In the genomic region with DNA sequence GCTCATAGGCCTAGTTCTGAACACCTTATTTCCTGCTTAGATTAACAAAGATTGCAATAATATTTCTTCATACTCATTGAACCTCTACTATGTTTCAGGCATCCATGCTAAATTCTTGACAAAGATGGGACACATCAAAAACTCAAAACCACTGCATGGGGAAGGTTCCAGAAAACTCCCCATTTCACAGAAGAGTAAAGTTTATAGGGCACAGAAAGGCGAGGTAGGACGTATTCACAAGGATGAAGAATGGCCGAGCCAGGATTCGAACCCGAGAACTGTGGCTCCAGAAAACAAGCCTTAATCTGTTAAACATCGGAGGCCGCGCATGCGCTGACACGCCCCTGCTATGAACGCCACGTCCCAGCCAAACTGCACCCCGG, we compare ENCODE assay signal across 8 cellular contexts. TPM values are rescaled to one million over a fixed set of nuclear protein-coding genes. Genes with fewer than 3 reads are reported as not detected.
DNase-seq lines count a peak whose midpoint lies in the region; ATAC-seq, FAIRE-seq and TF ChIP-seq lines count a peak whose summit lies in the region.

No MANE protein-coding gene starts in this region.

- H4K8ac ChIP-seq in IMR-90 (ENCODE audit: low read depth in 2 of 2, low read length in 2 of 2), result peak overlapping the region; percentile 77 to 98

- no peaks in the 10 kb centered on the region for H3K27me3 ChIP-seq in IMR-90 (ENCODE audit: control insufficient read depth, insufficient read depth, low read length)
- H3K27me3 ChIP-seq in muscle layer of colon (ENCODE audit: control insufficient read depth in 1 of 2, insufficient read depth in 2 of 2, low read length in 2 of 2), result peaks cover 0 to 4% of the 10 kb centered on the region in 2 donors

- in situ Hi-C loops in IMR-90 (cut with MboI; ENCODE audit: low sequenced_read_pairs), result no loop called here

- intact Hi-C loops in IMR-90 (cut with micrococcal nuclease), result no loop called here

- H3K27me3 Mint-ChIP-seq in central memory CD8-positive, alpha-beta T cell, result no peaks in the 10 kb centered on the region

- CTCF ChIA-PET in A549 (lab: Yijun Ruan, JAX) (no interaction called here), IMR-90 (lab: Yijun Ruan, JAX) (no interaction called here)

- H3K4ac ChIP-seq in IMR-90 (ENCODE audit: low read depth, low read length), result peak overlapping the region; percentile 92; the same call in 1 of the 2 replicates

- TF ChIP-seq RAD21 in A549 (conservative IDR thresholded peaks at IDR 0.05 in 1 of 2, IDR thresholded peaks at IDR 0.05 in 1 of 2) (no peak), IMR-90 (IDR thresholded peaks at IDR 0.05; ENCODE audit: low read length) (no peak)

- H2BK5ac ChIP-seq in IMR-90 (ENCODE audit: low read depth, low read length, poor library complexity, severe bottlenecking), result peak overlapping the region; percentile 95

- H3K4me3 Mint-ChIP-seq in central memory CD8-positive, alpha-beta T cell, result peak overlapping the region; percentile 78

- no peak for TF ChIP-seq EP300 in A549 (IDR thresholded peaks at IDR 0.05)

- ATAC-seq in A549 (no peak), IMR-90 (ENCODE audit: low read depth) (no peak), GM21423 (IDR thresholded peaks at IDR 0.05; ENCODE audit: unreplicated experiment) (no peak)
- no peak for ATAC-seq in central memory CD8-positive, alpha-beta T cell (replicated peaks; ENCODE audit: extremely low read depth, poor library complexity, severe bottlenecking)

- peaks cover 13% of the 10 kb centered on the region for H3K36me3 ChIP-seq in IMR-90 (ENCODE audit: control insufficient read depth, insufficient read depth, low read length)
- H3K36me3 ChIP-seq in muscle layer of colon (ENCODE audit: insufficient read depth, low read length), result peaks cover 24% of the 10 kb centered on the region

- H3K9me3 ChIP-seq in A549 (peaks cover 3% of the 10 kb centered on the region; the same call in 1 of the 3 replicates), IMR-90 (ENCODE audit: control insufficient read depth, insufficient read depth, low read length) (no peaks in the 10 kb centered on the region), muscle layer of colon (ENCODE audit: low read length) (no peaks in the 10 kb centered on the region)

- dilution Hi-C loops in IMR-90 (cut with HindIII; ENCODE audit: low sequenced_read_pairs, unreplicated experiment), result no loop called here

- peak overlapping the region; percentile 84; the same call in 1 of the 2 replicates for H3K18ac ChIP-seq in IMR-90 (ENCODE audit: low read depth, low read length)

- peak overlapping the region; percentile 79 for H2AK9ac ChIP-seq in IMR-90 (replicated peaks; ENCODE audit: low read depth, low read length, poor library complexity)

- H3K4me1 Mint-ChIP-seq in central memory CD8-positive, alpha-beta T cell, result peaks cover 16% of the 10 kb centered on the region

- H4K5ac ChIP-seq in IMR-90 (ENCODE audit: low read depth, low read length), result peak overlapping the region; percentile 89

- H3K9me1 ChIP-seq in IMR-90 (ENCODE audit: insufficient read depth, low read length), result 0 out of 2 replicates have a peak, but pooled peaks cover 4% of the 10 kb centered on the region

- POLR2A ChIA-PET in A549 (lab: Yijun Ruan, JAX), result no interaction called here
- POLR2A ChIA-PET in IMR-90 (lab: Charles Lee; ENCODE audit: unreplicated experiment), result no interaction called here

- H3K14ac ChIP-seq in IMR-90 (replicated peaks; ENCODE audit: low read depth, low read length), result peak overlapping the region; percentile 100

- TF ChIP-seq POLR2A in A549 (IDR thresholded peaks at IDR 0.05; ENCODE audit: low read length) (no peak), IMR-90 (IDR thresholded peaks at IDR 0.05; ENCODE audit: low read depth, low read length) (no peak)

- H3K27ac Mint-ChIP-seq in central memory CD8-positive, alpha-beta T cell (ENCODE audit: low read depth), result peak overlapping the region; percentile 95

- peak overlapping the region; percentile 67; the same call in 1 of the 2 replicates for H2AK5ac ChIP-seq in IMR-90 (ENCODE audit: low read depth, low read length)

- peak overlapping the region; percentile 95 for H3K56ac ChIP-seq in IMR-90 (ENCODE audit: extremely low read depth, insufficient read depth, low read length)

- BruUV-seq in IMR-90 (replicated peaks; lab: Mats Ljungman, UMichigan), result TSS peak; percentile 28

- H3K23ac ChIP-seq in IMR-90 (ENCODE audit: low read depth, low read length), result peak overlapping the region; percentile 91; the same call in 1 of the 2 replicates

- H3K9ac ChIP-seq in IMR-90 (ENCODE audit: low read depth, low read length) (peak overlapping the region; percentile 87), muscle layer of colon (ENCODE audit: low read length) (peak overlapping the region; percentile 41)

- H3K4me3 ChIP-seq in A549 (peak overlapping the region; percentile 62), IMR-90 (ENCODE audit: insufficient read depth, low read depth, low read length) (peak overlapping the region; percentile 87), muscle layer of colon (ENCODE audit: low read depth in 1 of 2, low read length in 2 of 2) (peak overlapping the region; percentile 42 to 60)

- H4K91ac ChIP-seq in IMR-90 (ENCODE audit: insufficient read depth, low read depth, low read length), result peak overlapping the region; percentile 92

- H3K79me1 ChIP-seq in IMR-90 (ENCODE audit: low read depth in 1 of 2, low read length in 2 of 2), result peaks cover 11 to 18% of the 10 kb centered on the region in 2 experiments

- peaks cover 28% of the 10 kb centered on the region for H3K36me3 Mint-ChIP-seq in central memory CD8-positive, alpha-beta T cell (ENCODE audit: insufficient read depth)

- 0% methylated on average over 9 of the region's 13 CpGs for WGBS in A549 (ENCODE audit: missing lambda C conversion rate)
- 24% methylated on average over 7 of the region's 13 CpGs; no CpG with 5 or more reads in 1 of the 2 experiments for WGBS in IMR-90 (ENCODE audit: extremely low coverage in 2 of 2, insufficient read length in 1 of 2), 2 experiments

- peak overlapping the region; percentile 60; the same call in 1 of the 3 replicates for H2BK15ac ChIP-seq in IMR-90 (ENCODE audit: low read depth, low read length)

- peak overlapping the region; percentile 81 for H2BK120ac ChIP-seq in IMR-90 (ENCODE audit: low read depth, low read length)

- H4K20me1 ChIP-seq in IMR-90 (ENCODE audit: insufficient read depth, low read length), result no peaks in the 10 kb centered on the region

- peak overlapping the region; percentile 63 to 97 for H3K27ac ChIP-seq in A549
- H3K27ac ChIP-seq in IMR-90 (ENCODE audit: insufficient read depth, low read length), result peak overlapping the region; percentile 77
- peak overlapping the region; percentile 24 for H3K27ac ChIP-seq in muscle layer of colon (ENCODE audit: low read depth, low read length)

- peak overlapping the region; percentile 96 for H2AFZ ChIP-seq in IMR-90 (replicated peaks; ENCODE audit: low read length, poor library complexity)

- H2BK20ac ChIP-seq in IMR-90 (ENCODE audit: low read depth, low read length), result no peak overlapping the region

- DNase-seq in A549 (ENCODE audit: low read depth in 1 of 2, low spot score in 1 of 2), result no peak
- DNase-seq in IMR-90, result no peak
- no peak for DNase-seq in central memory CD8-positive, alpha-beta T cell (ENCODE audit: low spot score in 2 of 2)
- DNase-seq in COR-L47 (lab: John Stamatoyannopoulos, UW), result no peak
- no peak for DNase-seq in retina
- no peak for DNase-seq in superior temporal gyrus (ENCODE audit: extremely low spot score)

- TF ChIP-seq CTCF in A549 (IDR thresholded peaks at IDR 0.05) (no peak), IMR-90 (conservative IDR thresholded peaks at IDR 0.05; ENCODE audit: low read depth, low read length) (no peak)

- peaks cover 9% of the 10 kb centered on the region for H3K4me1 ChIP-seq in A549
- peaks cover 4% of the 10 kb centered on the region; the same call in 1 of the 2 replicates for H3K4me1 ChIP-seq in IMR-90 (ENCODE audit: control insufficient read depth, insufficient read depth, low read length)
- H3K4me1 ChIP-seq in muscle layer of colon (ENCODE audit: insufficient read depth, low read length), result peaks cover 3% of the 10 kb centered on the region

- peak; percentile 94 for FAIRE-seq in A549 (lab: Jason Lieb, UNC)

- H3K4me2 ChIP-seq in A549 (peak overlapping the region; percentile 75), IMR-90 (ENCODE audit: low read depth, low read length) (peak overlapping the region; percentile 74; the same call in 1 of the 2 replicates)

- H3K9me3 Mint-ChIP-seq in central memory CD8-positive, alpha-beta T cell, result no peaks in the 10 kb centered on the region

RNA-seq across cellular contexts. Expression of a gene that starts 0.7 kb away (rescaled TPM):
- 172 and 186 TPM in 2 replicates for polyA plus RNA-seq in A549 (2011; rRNA removed)
- 165 and 177 TPM in 2 replicates for polyA plus RNA-seq in A549 (2012; cell fraction: cytosol; rRNA removed)
- polyA plus RNA-seq in A549 (2012; cell fraction: nucleus; rRNA removed), result 68.3 and 81.4 TPM in 2 replicates
- polyA plus RNA-seq in A549 (2017; fragmentation: RNase III; extraction: RNeasy Plus Mini Kit Qiagen cat#74134 plus additional on column Dnase treatment), result 166 to 181 TPM (median 175 TPM) in 3 replicates
- polyA minus RNA-seq in A549 (2011; rRNA and poly(A)+ RNA removed), result 56.8 and 57.8 TPM in 2 replicates
- total RNA-seq in IMR-90 (2012; rRNA removed), result 128 and 164 TPM in 2 replicates
- polyA plus RNA-seq in IMR-90 (2012; rRNA removed), result 106 and 116 TPM in 2 replicates
- polyA plus RNA-seq in IMR-90 (2012; cell fraction: cytosol; rRNA removed), result 161 and 187 TPM in 2 replicates
- polyA plus RNA-seq in IMR-90 (2012; cell fraction: nucleus; rRNA removed; ENCODE audit: low replicate concordance), result 52.8 and 73.7 TPM in 2 replicates

RNA-seq across cellular contexts. Expression of a gene that starts 7.9 kb away (rescaled TPM):
- polyA plus RNA-seq in A549 (2011; rRNA removed) (14.6 and 15.3 TPM in 2 replicates), A549 (2017; fragmentation: RNase III; extraction: RNeasy Plus Mini Kit Qiagen cat#74134 plus additional on column Dnase treatment) (20.6 to 23.5 TPM (median 21.9 TPM) in 3 replicates), IMR-90 (2012; rRNA removed) (24.3 and 27.2 TPM in 2 replicates)
- 15.7 and 24.1 TPM in 2 replicates for polyA plus RNA-seq in A549 (2012; cell fraction: cytosol; rRNA removed)
- 15.3 TPM in 2 replicates for polyA plus RNA-seq in A549 (2012; cell fraction: nucleus; rRNA removed)
- polyA minus RNA-seq in A549 (2011; rRNA and poly(A)+ RNA removed), result 14.1 and 20.1 TPM in 2 replicates
- 10.0 and 14.2 TPM in 2 replicates for total RNA-seq in IMR-90 (2012; rRNA removed)
- polyA plus RNA-seq in IMR-90 (2012; cell fraction: cytosol; rRNA removed), result 18.5 and 31.6 TPM in 2 replicates
- 20.5 and 21.8 TPM in 2 replicates for polyA plus RNA-seq in IMR-90 (2012; cell fraction: nucleus; rRNA removed; ENCODE audit: low replicate concordance)

RNA-seq across cellular contexts. Expression of a gene that starts 28.6 kb away (rescaled TPM):
- polyA plus RNA-seq in A549 (2011; rRNA removed) (0.14 and 0.15 TPM in 2 replicates), A549 (2017; fragmentation: RNase III; extraction: RNeasy Plus Mini Kit Qiagen cat#74134 plus additional on column Dnase treatment) (0.49 to 0.91 TPM (median 0.54 TPM) in 3 replicates), IMR-90 (2012; rRNA removed) (0.14 and 0.16 TPM in 2 replicates)
- 0.30 and 0.34 TPM in 2 replicates for polyA plus RNA-seq in A549 (2012; cell fraction: cytosol; rRNA removed)
- polyA plus RNA-seq in A549 (2012; cell fraction: nucleus; rRNA removed), result 1.3 and 1.5 TPM in 2 replicates
- polyA minus RNA-seq in A549 (2011; rRNA and poly(A)+ RNA removed), result 0.21 and 0.34 TPM in 2 replicates
- under 0.01 TPM in 2 replicates for total RNA-seq in IMR-90 (2012; rRNA removed)
- 0.08 TPM in 1 of 2 replicates, not detected in the other for polyA plus RNA-seq in IMR-90 (2012; cell fraction: cytosol; rRNA removed)
- polyA plus RNA-seq in IMR-90 (2012; cell fraction: nucleus; rRNA removed; ENCODE audit: low replicate concordance), result 1.4 and 1.8 TPM in 2 replicates

RNA-seq across cellular contexts. Expression of a gene that starts 38.6 kb away (rescaled TPM):
- polyA plus RNA-seq in A549 (2011; rRNA removed), result not detected in 2 replicates
- polyA plus RNA-seq in A549 (2012; cell fraction: cytosol; rRNA removed), result 0.01 TPM in 2 replicates
- polyA plus RNA-seq in A549 (2012; cell fraction: nucleus; rRNA removed), result 0.01 TPM in 1 of 2 replicates, not detected in the other
- 0.05 to 0.21 TPM (median 0.14 TPM) in 3 replicates for polyA plus RNA-seq in A549 (2017; fragmentation: RNase III; extraction: RNeasy Plus Mini Kit Qiagen cat#74134 plus additional on column Dnase treatment)
- not detected in 2 replicates for polyA minus RNA-seq in A549 (2011; rRNA and poly(A)+ RNA removed)
- total RNA-seq in IMR-90 (2012; rRNA removed), result under 0.01 TPM in 2 replicates
- polyA plus RNA-seq in IMR-90 (2012; rRNA removed), result 0.56 and 0.63 TPM in 2 replicates
- 0.39 and 0.44 TPM in 2 replicates for polyA plus RNA-seq in IMR-90 (2012; cell fraction: cytosol; rRNA removed)
- 0.33 and 0.71 TPM in 2 replicates for polyA plus RNA-seq in IMR-90 (2012; cell fraction: nucleus; rRNA removed; ENCODE audit: low replicate concordance)

Comparison
In these comparisons a context has a peak if more than half of its experiments do, and no peak if none do; other contexts are left out.
1. H3K27ac ChIP-seq: peak in every context shown above with its lines; median percentile 80 in A549; 77 in IMR-90; 24 in muscle layer of colon.